8 cellular contexts compared by ENCODE assay signal in genomic region chr12:45732250-45732649, GRCh38. TPM values are rescaled to one million over a fixed set of nuclear protein-coding genes. Genes with fewer than 3 reads are reported as not detected.
DNase-seq lines count a peak whose midpoint lies in the region; ATAC-seq and TF ChIP-seq lines count a peak whose summit lies in the region.

No MANE protein-coding gene starts in this region.

- peak overlapping the region; percentile 91 for H3K4me3 ChIP-seq in ACC112 (ENCODE audit: low read depth, low read length)
- peak overlapping the region; percentile 58 for H3K4me3 ChIP-seq in upper lobe of right lung

- peaks cover 19% of the 10 kb centered on the region for H3K4me1 ChIP-seq in ACC112 (ENCODE audit: control insufficient read depth, insufficient read depth, low read length, unreplicated experiment)
- peaks cover 35% of the 10 kb centered on the region for H3K4me1 ChIP-seq in upper lobe of right lung

- H3K4me1 Mint-ChIP-seq in activated naive CD8-positive, alpha-beta T cell (ENCODE audit: low read depth): peaks cover 50% of the 10 kb centered on the region

- no peaks in the 10 kb centered on the region for H3K9me3 Mint-ChIP-seq in activated naive CD8-positive, alpha-beta T cell (ENCODE audit: low read depth)

- peaks cover 59% of the 10 kb centered on the region for H3K79me2 ChIP-seq in ACC112 (ENCODE audit: control insufficient read depth, insufficient read depth, low read length, unreplicated experiment)

- no peaks in the 10 kb centered on the region for H3K9me3 ChIP-seq in upper lobe of right lung

- H3K4me3 Mint-ChIP-seq in activated naive CD8-positive, alpha-beta T cell: peak overlapping the region; percentile 83

- DNase-seq in HT-29 (ENCODE audit: low spot score) (peak; percentile 69), kidney tubule cell (ENCODE audit: low spot score) (peak; percentile 57), upper lobe of right lung (no peak)

- H3K36me3 ChIP-seq in ACC112 (ENCODE audit: insufficient read depth, low read length) (peaks cover 17% of the 10 kb centered on the region), upper lobe of right lung (no peaks in the 10 kb centered on the region)

- peak overlapping the region; percentile 88 for H3K27ac ChIP-seq in ACC112 (ENCODE audit: low read depth, low read length)
- peak overlapping the region; percentile 90 for H3K27ac ChIP-seq in upper lobe of right lung

- H3K36me3 Mint-ChIP-seq in activated naive CD8-positive, alpha-beta T cell: peaks cover 6% of the 10 kb centered on the region

- H2AFZ ChIP-seq in ACC112 (ENCODE audit: low read length, unreplicated experiment): no peak overlapping the region

- intact Hi-C loops in upper lobe of right lung (cut with DNase I): no loop called here

- no peaks in the 10 kb centered on the region for H3K27me3 Mint-ChIP-seq in activated naive CD8-positive, alpha-beta T cell

- H3K27me3 ChIP-seq in ACC112 (ENCODE audit: insufficient read depth, low read length) (no peaks in the 10 kb centered on the region), upper lobe of right lung (no peaks in the 10 kb centered on the region)

- peak overlapping the region; percentile 88 for H3K27ac Mint-ChIP-seq in activated naive CD8-positive, alpha-beta T cell

- no peak for TF ChIP-seq CTCF in upper lobe of right lung (IDR thresholded peaks at IDR 0.05)

- ATAC-seq in upper lobe of right lung: no peak
- no peak for ATAC-seq in HG03159 (IDR thresholded peaks at IDR 0.05; ENCODE audit: unreplicated experiment)
- ATAC-seq in GM19455 (IDR thresholded peaks at IDR 0.05; ENCODE audit: unreplicated experiment): no peak
- no peak for ATAC-seq in GM19452 (IDR thresholded peaks at IDR 0.05; ENCODE audit: unreplicated experiment)

RNA-seq across cellular contexts. Expression of gene ARID2, which starts 2.7 kb away (rescaled TPM):
- total RNA-seq in HT-29 (2014; rRNA removed; shearing (Covaris generic)): 10.0 and 11.1 TPM in 2 replicates
- total RNA-seq in upper lobe of right lung: 30.2 TPM
